Comparison of ENCODE assay signal across 8 cellular contexts in the genomic region with DNA sequence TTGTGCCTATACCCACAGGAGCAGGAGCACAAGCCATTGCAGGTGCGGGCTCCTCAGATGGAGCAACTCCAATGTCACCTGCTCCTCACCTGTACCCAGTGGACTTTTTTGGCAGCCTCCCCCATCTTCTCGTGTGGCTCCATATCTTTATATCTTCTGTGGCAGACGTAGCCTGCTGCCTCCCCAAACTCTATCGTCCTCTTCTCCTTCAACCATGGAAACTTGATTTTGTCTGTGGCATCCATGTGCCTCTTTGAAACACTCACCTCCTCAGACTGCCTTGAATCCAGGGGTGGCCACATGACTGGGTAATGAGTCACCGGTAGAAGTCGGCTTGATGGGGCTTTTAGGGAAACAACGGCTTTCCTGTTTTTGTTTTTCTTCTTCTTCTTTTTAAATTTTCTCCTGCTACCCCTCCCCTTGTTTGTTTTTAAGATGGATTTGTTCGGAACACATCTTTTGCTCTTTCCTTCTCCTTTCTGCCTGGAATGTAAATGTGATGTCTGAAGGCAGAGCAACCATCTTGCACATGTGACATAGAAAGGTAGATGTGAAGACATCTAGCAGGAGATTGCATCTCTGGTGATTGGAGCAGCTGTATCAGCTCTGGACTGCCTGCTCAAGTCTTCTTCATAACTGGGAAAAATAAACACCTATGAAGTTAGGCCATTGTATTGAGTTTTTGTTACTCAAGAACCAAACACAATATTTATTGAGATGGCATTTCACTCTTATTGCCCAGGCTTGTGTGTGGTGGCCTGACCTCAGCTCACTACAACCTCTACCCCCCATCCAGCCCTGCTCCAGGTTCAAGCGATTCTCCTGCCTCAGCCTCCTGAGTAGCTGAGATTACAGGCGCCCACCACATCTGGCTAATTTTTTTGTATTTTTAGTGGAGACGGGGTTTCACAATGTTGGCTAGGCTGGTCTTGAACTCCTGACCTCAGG.
DNase-seq lines count a peak whose midpoint lies in the region; ATAC-seq lines count a peak whose summit lies in the region.

No MANE protein-coding gene starts in this region.

- no peaks in the 10 kb centered on the region for H3K4me1 ChIP-seq in HAP-1

- in situ Hi-C loops in HAP-1 (cut with MboI; ENCODE audit: low sequenced_read_pairs) = no loop called here

- no peaks in the 10 kb centered on the region for H3K27me3 ChIP-seq in HAP-1 (ENCODE audit: low read depth)

- H3K27ac Mint-ChIP-seq in activated CD8-positive, alpha-beta T cell treated with anti-CD3 and anti-CD28 coated beads, Interleukin-2, amount 10 ng/mL, durations not matched to agents 7 days and 5 days = peak overlapping the region; percentile 84

- H3K36me3 ChIP-seq in HAP-1 (replicated peaks) = no peaks in the 10 kb centered on the region

- H3K36me3 Mint-ChIP-seq in activated CD8-positive, alpha-beta T cell treated with anti-CD3 and anti-CD28 coated beads, Interleukin-2, amount 10 ng/mL, durations not matched to agents 7 days and 5 days (ENCODE audit: low read depth) = peaks cover 55% of the 10 kb centered on the region

- peaks cover 7% of the 10 kb centered on the region for H3K9me3 Mint-ChIP-seq in activated CD8-positive, alpha-beta T cell treated with anti-CD3 and anti-CD28 coated beads, Interleukin-2, amount 10 ng/mL, durations not matched to agents 7 days and 5 days (ENCODE audit: insufficient read depth)

- H3K27me3 Mint-ChIP-seq in activated CD8-positive, alpha-beta T cell treated with anti-CD3 and anti-CD28 coated beads, Interleukin-2, amount 10 ng/mL, durations not matched to agents 7 days and 5 days (ENCODE audit: low read depth) = no peaks in the 10 kb centered on the region

- H3K4me3 Mint-ChIP-seq in activated CD8-positive, alpha-beta T cell treated with anti-CD3 and anti-CD28 coated beads, Interleukin-2, amount 10 ng/mL, durations not matched to agents 7 days and 5 days = no peak overlapping the region

- no peak overlapping the region for H3K4me3 ChIP-seq in HAP-1

- POLR2A ChIA-PET in activated CD8-positive, alpha-beta T cell treated with anti-CD3 and anti-CD28 coated beads, Interleukin-2, amount 10 ng/mL, durations not matched to agents 7 days and 5 days (lab: Charles Lee) = interaction anchor here (0.9 to 2.3 kb wide), 8 partner anchors 15 to 77 kb away, joined by 3 to 8 read pairs (median 3); partner anchors contain the start of genes DDR1 and IER3

- CTCF ChIA-PET in activated CD8-positive, alpha-beta T cell treated with anti-CD3 and anti-CD28 coated beads, Interleukin-2, amount 10 ng/mL, durations not matched to agents 7 days and 5 days (lab: Charles Lee) = interaction anchor here (0.8 to 5.4 kb wide), 6 partner anchors 8 to 78 kb away, joined by 3 to 26 read pairs (median 4); no protein-coding TSS in a partner anchor

- DNase-seq in SIG-M5 treated with dmso at 0.1 percent for 504 hours (lab: John Stamatoyannopoulos, UW; ENCODE audit: unreplicated experiment) (peak; percentile 44), SIG-M5 (lab: John Stamatoyannopoulos, UW) (no peak), fibroblast of peridontal ligament (ENCODE audit: extremely low read depth) (peak; percentile 54), HAP-1 (ENCODE audit: low spot score in 2 of 2) (no peak), NCI-H187 (lab: John Stamatoyannopoulos, UW) (no peak)
- DNase-seq in activated CD8-positive, alpha-beta T cell treated with anti-CD3 and anti-CD28 coated beads, Interleukin-2, amount 10 ng/mL, durations not matched to agents 7 days and 5 days = peak; percentile 62
- peak; percentile 31 for DNase-seq in stimulated activated CD8-positive, alpha-beta memory T cell treated with anti-CD3 and anti-CD28 coated beads, Interleukin-12 subunit alpha, Interleukin-12 subunit beta, amount 100 ng/mL, for 24 hours (ENCODE audit: extremely low read depth)

- ATAC-seq in activated CD8-positive, alpha-beta T cell treated with anti-CD3 and anti-CD28 coated beads, Interleukin-2, amount 10 ng/mL, durations not matched to agents 7 days and 5 days = peak; percentile 77
- ATAC-seq in HG02642 (IDR thresholded peaks at IDR 0.05; ENCODE audit: poor library complexity, unreplicated experiment) = no peak

- no peaks in the 10 kb centered on the region for H3K9me3 ChIP-seq in HAP-1

- H3K4me1 Mint-ChIP-seq in activated CD8-positive, alpha-beta T cell treated with anti-CD3 and anti-CD28 coated beads, Interleukin-2, amount 10 ng/mL, durations not matched to agents 7 days and 5 days (ENCODE audit: low read depth) = peaks cover 78% of the 10 kb centered on the region

Comparison
In these comparisons a context has a peak if more than half of its experiments do, and no peak if none do; other contexts are left out.
1. DNase-seq: peak in SIG-M5 treated with dmso at 0.1 percent for 504 hours (single experiment), activated CD8-positive, alpha-beta T cell treated with anti-CD3 and anti-CD28 coated beads, Interleukin-2, amount 10 ng/mL, durations not matched to agents 7 days and 5 days (single experiment), fibroblast of peridontal ligament (single experiment) and stimulated activated CD8-positive, alpha-beta memory T cell treated with anti-CD3 and anti-CD28 coated beads, Interleukin-12 subunit alpha, Interleukin-12 subunit beta, amount 100 ng/mL, for 24 hours (single experiment); none in SIG-M5 (single experiment), HAP-1 (0 of 2) and NCI-H187 (0 of 2).